In the genomic region with DNA sequence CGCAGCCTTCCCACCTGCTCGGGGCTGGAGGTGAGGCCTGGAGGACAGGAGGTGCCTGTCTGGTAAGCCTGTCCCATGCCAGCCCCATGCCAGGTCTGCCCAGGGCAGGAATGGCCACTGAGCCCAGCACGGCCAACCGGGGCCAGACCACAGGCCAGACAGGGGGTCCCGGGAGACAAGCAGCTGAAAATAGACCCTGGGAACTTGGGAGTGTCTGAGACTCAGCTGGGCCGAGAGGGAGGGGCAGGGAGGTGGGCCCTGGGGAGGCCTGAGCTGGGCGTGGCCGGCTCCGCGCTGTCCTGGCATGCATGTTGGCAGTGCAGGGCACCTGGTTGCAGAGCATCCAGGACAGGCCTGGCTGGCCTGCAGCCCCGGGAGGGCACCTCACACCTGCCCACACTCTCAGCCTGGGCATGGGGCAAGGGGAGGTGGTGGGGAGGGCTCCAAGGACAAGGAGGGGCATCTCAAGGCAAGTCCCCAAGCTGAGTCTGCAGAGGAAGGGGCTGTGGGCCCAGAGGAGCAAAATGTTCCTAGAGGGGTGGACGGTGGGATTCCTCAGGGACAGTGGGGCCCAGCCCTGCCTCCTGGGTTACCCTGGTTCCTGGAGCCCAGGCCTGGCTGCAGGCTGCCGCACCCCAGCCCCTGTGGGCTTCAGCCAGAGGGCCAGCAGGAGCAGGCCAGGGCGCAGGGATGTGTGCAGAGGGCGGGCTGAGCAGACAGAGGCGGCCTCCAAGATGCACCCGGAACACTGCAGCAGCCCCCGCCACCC, we compare ENCODE assay signal across 11 cellular contexts. TPM values are rescaled to one million over a fixed set of nuclear protein-coding genes. Genes with fewer than 3 reads are reported as not detected.
DNase-seq lines count a peak whose midpoint lies in the region; ATAC-seq and TF ChIP-seq lines count a peak whose summit lies in the region.
"Had no signal": no experiment of that assay in that cellular context is flagged by ENCODE, and none has a peak within 500 bp of the region (broad histone marks: within the 10 kb centered on the region; RNA-seq: fewer than 3 reads in every experiment).

No MANE protein-coding gene starts in this region.

- H3K79me2 ChIP-seq in SK-N-SH (ENCODE audit: insufficient read depth) = no peaks in the 10 kb centered on the region

- no peaks in the 10 kb centered on the region for H4K20me1 ChIP-seq in SK-N-SH (ENCODE audit: insufficient read depth)

- CTCF ChIA-PET in SK-N-SH (lab: Yijun Ruan, JAX) = interaction anchor here (0.6 to 7.2 kb wide), 7 partner anchors 13 to 118 kb away, joined by 3 to 137 read pairs (median 7); no protein-coding TSS in a partner anchor

- peaks cover 31 to 70% of the 10 kb centered on the region in 2 experiments; a peak in 3 of 4 replicates for H3K4me1 ChIP-seq in SK-N-SH (ENCODE audit: control insufficient read depth in 1 of 2, insufficient read depth in 2 of 2, low read depth in 1 of 2, low read length in 1 of 2)
- H3K4me1 ChIP-seq in left lung = peaks cover 51 to 95% of the 10 kb centered on the region in 2 donors
- peaks cover 81% of the 10 kb centered on the region for H3K4me1 ChIP-seq in stomach smooth muscle (ENCODE audit: control insufficient read depth, insufficient read depth, low read length)

- no peak for TF ChIP-seq EP300 in SK-N-SH (IDR thresholded peaks at IDR 0.05; ENCODE audit: borderline replicate concordance in 1 of 2, low read depth in 1 of 2, low read length in 1 of 2)

- peaks cover 27% of the 10 kb centered on the region for H3F3A ChIP-seq in SK-N-SH (replicated peaks; ENCODE audit: insufficient read depth)

- 80% methylated on average over 1 of the region's 18 CpGs for WGBS in SK-N-SH (ENCODE audit: low lambda C conversion rate)

- H3K27me3 ChIP-seq in SK-N-SH (ENCODE audit: insufficient read depth) = no peaks in the 10 kb centered on the region
- peaks cover 0 to 84% of the 10 kb centered on the region in 2 donors for H3K27me3 ChIP-seq in left lung
- peaks cover 2 to 19% of the 10 kb centered on the region in 2 donors for H3K27me3 ChIP-seq in stomach smooth muscle (ENCODE audit: control insufficient read depth in 1 of 2, insufficient read depth in 2 of 2, low read length in 2 of 2)

- H3K9me3 ChIP-seq in SK-N-SH = no peaks in the 10 kb centered on the region
- no peaks in the 10 kb centered on the region for H3K9me3 ChIP-seq in left lung
- no peaks in the 10 kb centered on the region for H3K9me3 ChIP-seq in stomach smooth muscle (ENCODE audit: control insufficient read depth in 2 of 2, low read length in 2 of 2)

- peak overlapping the region; percentile 97 for H3K27ac Mint-ChIP-seq in activated T-helper 2 cell treated with anti-CD3 and anti-CD28 coated beads, Interferon-gamma antibody, Interleukin-2, Interleukin-4, amounts not matched to agents 10 μg/mL and 5 μg/mL and 100 μg/mL, durations not matched to agents 14 hours and 24 hours and 36 hours

- H3K9ac ChIP-seq in SK-N-SH = peak overlapping the region; percentile 92; the same call in 1 of the 2 replicates
- peak overlapping the region in 1 of 2 donors; percentile 21 for H3K9ac ChIP-seq in stomach smooth muscle (ENCODE audit: low read length in 2 of 2)

- H3K27ac ChIP-seq in SK-N-SH (ENCODE audit: low read depth in 2 of 2, low read length in 1 of 2) (peak overlapping the region; percentile 98 to 100), left lung (peak overlapping the region; percentile 92 to 97), stomach smooth muscle (ENCODE audit: low read length) (peak overlapping the region; percentile 93), caudate nucleus (ENCODE audit: low read depth, low read length) (no peak overlapping the region)
- H3K27ac ChIP-seq: epithelial cell of prostate had no signal

- H3K4me3 ChIP-seq in SK-N-SH (ENCODE audit: low read depth in 2 of 2, low read length in 1 of 2) (no peak overlapping the region), left lung (no peak overlapping the region), stomach smooth muscle (ENCODE audit: low read length in 2 of 2) (no peak overlapping the region)

- H3K36me3 ChIP-seq in SK-N-SH (replicated peaks in 1 of 2; ENCODE audit: control insufficient read depth in 1 of 2, insufficient read depth in 2 of 2, low read length in 1 of 2) (peaks cover 0 to 2% of the 10 kb centered on the region in 2 experiments), left lung (peaks cover 0 to 14% of the 10 kb centered on the region in 2 donors), stomach smooth muscle (ENCODE audit: control insufficient read depth in 2 of 2, insufficient read depth in 2 of 2, low read length in 2 of 2) (peaks cover 0 to 3% of the 10 kb centered on the region in 2 donors)

- H3K4me2 ChIP-seq in SK-N-SH = no peak overlapping the region

- H3K4me3 Mint-ChIP-seq in activated T-helper 2 cell treated with anti-CD3 and anti-CD28 coated beads, Interferon-gamma antibody, Interleukin-2, Interleukin-4, amounts not matched to agents 10 μg/mL and 5 μg/mL and 100 μg/mL, durations not matched to agents 14 hours and 24 hours and 36 hours (ENCODE audit: low read depth) = no peak overlapping the region

- ATAC-seq in SK-N-SH treated with all-trans-retinoic acid at 6 μM for 48 hours (no peak), left lung (no peak), GM19452 (IDR thresholded peaks at IDR 0.05; ENCODE audit: unreplicated experiment) (no peak)

- no peaks in the 10 kb centered on the region for H3K9me2 ChIP-seq in SK-N-SH

- no peaks in the 10 kb centered on the region for H3K9me3 Mint-ChIP-seq in activated T-helper 2 cell treated with anti-CD3 and anti-CD28 coated beads, Interferon-gamma antibody, Interleukin-2, Interleukin-4, amounts not matched to agents 10 μg/mL and 5 μg/mL and 100 μg/mL, durations not matched to agents 14 hours and 24 hours and 36 hours

- DNase-seq in SK-N-SH (no peak), left lung (no peak), caudate nucleus (lab: John Stamatoyannopoulos, UW) (no peak), NCI-H146 (lab: John Stamatoyannopoulos, UW) (no peak)
- no peak for DNase-seq in activated T-helper 2 cell treated with anti-CD3 and anti-CD28 coated beads, Interferon-gamma antibody, Interleukin-2, Interleukin-4, amounts not matched to agents 10 μg/mL and 5 μg/mL and 100 μg/mL, durations not matched to agents 14 hours and 24 hours and 36 hours (ENCODE audit: low spot score)
- DNase-seq: activated gamma-delta T cell, KG1 had no signal

- H3K27me3 Mint-ChIP-seq in activated T-helper 2 cell treated with anti-CD3 and anti-CD28 coated beads, Interferon-gamma antibody, Interleukin-2, Interleukin-4, amounts not matched to agents 10 μg/mL and 5 μg/mL and 100 μg/mL, durations not matched to agents 14 hours and 24 hours and 36 hours (ENCODE audit: low read depth) = peaks cover 13% of the 10 kb centered on the region

- no peak for TF ChIP-seq CTCF in SK-N-SH (IDR thresholded peaks at IDR 0.05)
- no peak for TF ChIP-seq CTCF in left lung (IDR thresholded peaks at IDR 0.05)

- TF ChIP-seq RAD21 in SK-N-SH (IDR thresholded peaks at IDR 0.05; ENCODE audit: low read length) = no peak

- intact Hi-C loops in activated T-helper 2 cell treated with anti-CD3 and anti-CD28 coated beads, Interferon-gamma antibody, Interleukin-2, Interleukin-4, amounts not matched to agents 10 μg/mL and 5 μg/mL and 100 μg/mL, durations not matched to agents 14 hours and 24 hours and 36 hours (cut with micrococcal nuclease) = loop anchor here (2.0 to 10.0 kb wide), 2 partner anchors 419 to 689 kb away; a partner anchor contains a TSS
- intact Hi-C loops in left lung (cut with DNase I) = no loop called here

- H3K4me1 Mint-ChIP-seq in activated T-helper 2 cell treated with anti-CD3 and anti-CD28 coated beads, Interferon-gamma antibody, Interleukin-2, Interleukin-4, amounts not matched to agents 10 μg/mL and 5 μg/mL and 100 μg/mL, durations not matched to agents 14 hours and 24 hours and 36 hours (ENCODE audit: low read depth) = peaks cover 24% of the 10 kb centered on the region

- POLR2A ChIA-PET in SK-N-SH (lab: Yijun Ruan, JAX) = no interaction called here

- H2AFZ ChIP-seq in SK-N-SH (ENCODE audit: low read depth) = no peak overlapping the region

- H3K36me3 Mint-ChIP-seq in activated T-helper 2 cell treated with anti-CD3 and anti-CD28 coated beads, Interferon-gamma antibody, Interleukin-2, Interleukin-4, amounts not matched to agents 10 μg/mL and 5 μg/mL and 100 μg/mL, durations not matched to agents 14 hours and 24 hours and 36 hours (ENCODE audit: low read depth) = no peaks in the 10 kb centered on the region

RNA-seq across cellular contexts. Expression of a gene that starts 3.2 kb away (rescaled TPM):
- 0.68 and 0.72 TPM in 2 replicates for polyA plus RNA-seq in SK-N-SH (2012; rRNA removed)
- 0.09 TPM in 1 of 2 replicates, not detected in the other for polyA plus RNA-seq in SK-N-SH (2012; cell fraction: cytosol; rRNA removed)
- polyA plus RNA-seq in SK-N-SH (2012; cell fraction: nucleus; rRNA removed) = 9.8 and 16.8 TPM in 2 replicates
- 156 and 185 TPM in 2 replicates for total RNA-seq in activated T-helper 2 cell treated with anti-CD3 and anti-CD28 coated beads, Interferon-gamma antibody, Interleukin-2, Interleukin-4, amounts not matched to agents 10 μg/mL and 5 μg/mL and 100 μg/mL, durations not matched to agents 14 hours and 24 hours and 36 hours
- 100 to 1,000 TPM; 171 to 281 TPM for total RNA-seq in left lung

RNA-seq across cellular contexts. Expression of a gene that starts 7.6 kb away (rescaled TPM):
- polyA plus RNA-seq in SK-N-SH (2012; rRNA removed) = 10.9 and 13.4 TPM in 2 replicates
- 4.4 and 7.2 TPM in 2 replicates for polyA plus RNA-seq in SK-N-SH (2012; cell fraction: cytosol; rRNA removed)
- 33.0 and 74.2 TPM in 2 replicates for polyA plus RNA-seq in SK-N-SH (2012; cell fraction: nucleus; rRNA removed)
- total RNA-seq in activated T-helper 2 cell treated with anti-CD3 and anti-CD28 coated beads, Interferon-gamma antibody, Interleukin-2, Interleukin-4, amounts not matched to agents 10 μg/mL and 5 μg/mL and 100 μg/mL, durations not matched to agents 14 hours and 24 hours and 36 hours = 38.2 and 42.6 TPM in 2 replicates
- total RNA-seq in left lung = 10 to 100 TPM; 12.8 to 16.8 TPM

RNA-seq across cellular contexts. Expression of a gene that starts 8.9 kb away (rescaled TPM):
- polyA plus RNA-seq in SK-N-SH (2012; rRNA removed) = 219 and 335 TPM in 2 replicates
- polyA plus RNA-seq in SK-N-SH (2012; cell fraction: cytosol; rRNA removed) = 154 and 228 TPM in 2 replicates
- 326 and 608 TPM in 2 replicates for polyA plus RNA-seq in SK-N-SH (2012; cell fraction: nucleus; rRNA removed)
- 0.16 and 0.55 TPM in 2 replicates for total RNA-seq in activated T-helper 2 cell treated with anti-CD3 and anti-CD28 coated beads, Interferon-gamma antibody, Interleukin-2, Interleukin-4, amounts not matched to agents 10 μg/mL and 5 μg/mL and 100 μg/mL, durations not matched to agents 14 hours and 24 hours and 36 hours
- total RNA-seq in left lung = 100 to 1,000 TPM; 172 to 224 TPM

RNA-seq across cellular contexts. Expression of a gene that starts 42.9 kb away (rescaled TPM):
- polyA plus RNA-seq in SK-N-SH (2012; rRNA removed) = 7.2 and 9.1 TPM in 2 replicates
- 2.1 and 5.7 TPM in 2 replicates for polyA plus RNA-seq in SK-N-SH (2012; cell fraction: cytosol; rRNA removed)
- 5.1 and 5.9 TPM in 2 replicates for polyA plus RNA-seq in SK-N-SH (2012; cell fraction: nucleus; rRNA removed)
- total RNA-seq in activated T-helper 2 cell treated with anti-CD3 and anti-CD28 coated beads, Interferon-gamma antibody, Interleukin-2, Interleukin-4, amounts not matched to agents 10 μg/mL and 5 μg/mL and 100 μg/mL, durations not matched to agents 14 hours and 24 hours and 36 hours = 8.2 and 9.6 TPM in 2 replicates
- total RNA-seq in left lung = 1 to 10 TPM; 2.4 to 3.0 TPM

Comparison
In these comparisons a context has a peak if more than half of its experiments do, and no peak if none do; other contexts are left out.
1. RNA of a gene that starts 8.9 kb away (total RNA-seq): 172 to 224 TPM in left lung; 0.16 to 0.55 TPM in activated T-helper 2 cell treated with anti-CD3 and anti-CD28 coated beads, Interferon-gamma antibody, Interleukin-2, Interleukin-4, amounts not matched to agents 10 μg/mL and 5 μg/mL and 100 μg/mL, durations not matched to agents 14 hours and 24 hours and 36 hours; every median in the first group is over 100 times any median in the second.